ENCODE assay signal across 22 cellular contexts in genomic region chr11:20949585-20949984, GRCh38.
"Had no signal": no experiment of that assay in that cellular context is flagged by ENCODE, and none has a peak within 500 bp of the region (broad histone marks: within the 10 kb centered on the region; RNA-seq: fewer than 3 reads in every experiment).

No MANE protein-coding gene starts in this region.

- DNase-seq: naive thymus-derived CD8-positive, alpha-beta T cell; nephron progenitor cell; ovary; posterior cingulate gyrus; psoas muscle; right cardiac atrium; right lobe of liver; sigmoid colon; small intestine; stimulated activated CD4-positive, alpha-beta T cell treated with anti-CD3 and anti-CD28 coated beads, Interleukin-15, amount 100 ng/mL, for 24 hours; stimulated activated CD4-positive, alpha-beta T cell treated with anti-CD3 and anti-CD28 coated beads, Interleukin-2, amount 100 ng/mL, for 24 hours; stimulated activated CD4-positive, alpha-beta T cell treated with anti-CD3 and anti-CD28 coated beads, Interleukin-2, amount 100 ng/mL, for 48 hours; stimulated activated CD4-positive, alpha-beta T cell treated with anti-CD3 and anti-CD28 coated beads, Interleukin-4, amount 100 ng/mL, for 24 hours; stimulated activated naive B cell treated with anti-CD40 and anti-IgM and Interleukin-4, amounts not matched to agents 10 μg/mL and 1 μg/mL and 100 μg/mL, for 72 hours; stimulated activated naive CD4-positive, alpha-beta T cell treated with Interleukin-2 at 50 U/mL for 16 hours; stomach; thyroid gland; trophoblast cell; upper lobe of left lung; uterus had no signal

- ATAC-seq: naive thymus-derived CD8-positive, alpha-beta T cell; natural killer cell treated with Interleukin-12 subunit alpha and Interleukin-12 subunit beta and Interleukin-15 and Interleukin-18, amount 100 ng/mL, for 72 hours; psoas muscle; right cardiac atrium; right lobe of liver; stimulated activated effector memory CD8-positive, alpha-beta T cell treated with anti-CD3 and anti-CD28 coated beads, Interleukin-12 subunit alpha, Interleukin-12 subunit beta, amount 100 ng/mL, for 72 hours; stimulated activated naive B cell treated with anti-CD40 and anti-IgM and Interleukin-4, amounts not matched to agents 10 μg/mL and 1 μg/mL and 100 μg/mL, for 72 hours had no signal
